In the genomic region with DNA sequence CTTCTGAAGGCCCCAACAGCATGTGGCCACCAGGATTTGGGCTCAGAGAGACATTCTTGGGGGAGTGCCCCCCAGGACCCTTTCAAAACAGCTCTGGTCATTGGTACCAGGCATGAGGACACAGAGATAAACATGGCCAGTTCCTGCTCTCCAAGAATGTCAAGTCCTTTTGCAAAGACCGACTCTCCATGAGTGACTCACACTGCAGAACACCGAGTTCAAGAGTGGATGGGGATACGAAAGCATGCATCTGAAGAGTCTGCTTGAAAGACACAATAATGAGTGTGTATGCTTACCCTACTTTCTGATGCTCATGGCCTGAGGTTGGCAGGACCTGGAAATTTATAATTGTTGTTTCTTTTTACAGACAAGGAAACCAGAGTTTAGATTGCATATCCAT, we compare ENCODE assay signal across 32 cellular contexts.
"Had no signal": no experiment of that assay in that cellular context is flagged by ENCODE, and none has a peak within 500 bp of the region (broad histone marks: within the 10 kb centered on the region; RNA-seq: fewer than 3 reads in every experiment).

No MANE protein-coding gene starts in this region.

- H3K27ac ChIP-seq: adrenal gland, brain microvascular endothelial cell, gastroesophageal sphincter, hepatocyte, spleen, tibial nerve, WERI-Rb-1 had no signal

- H3K27me3 ChIP-seq: adrenal gland, brain microvascular endothelial cell, gastroesophageal sphincter, hepatocyte, spleen, tibial nerve had no signal

- H3K9me3 Mint-ChIP-seq: activated CD4-positive, alpha-beta memory T cell treated with anti-CD3 and anti-CD28 coated beads for 36 hours; activated CD4-positive, alpha-beta T cell treated with anti-CD3 and anti-CD28 coated beads, Interleukin-2, amount 10 ng/mL, durations not matched to agents 24 days and 14 days; activated naive CD4-positive, alpha-beta T cell treated with anti-CD3 and anti-CD28 coated beads for 36 hours; activated naive CD8-positive, alpha-beta T cell treated with anti-CD3 and anti-CD28 coated beads for 36 hours; activated T-helper 1 cell treated with anti-CD3 and anti-CD28 coated beads, Interleukin-12 subunit alpha, Interleukin-12 subunit beta, Interleukin-2, Interleukin-4 antibody, amounts not matched to agents 30 ng/mL and 10 ng/mL and 1 ng/mL, durations not matched to agents 14 hours and 24 hours and 36 hours; T-helper 1 cell treated with Interleukin-12 subunit alpha and Interleukin-12 subunit beta and Interleukin-4 antibody, amounts not matched to agents 30 μg/mL and 1 μg/mL, for 36 hours had no signal

- H3K27ac Mint-ChIP-seq: activated CD4-positive, alpha-beta memory T cell treated with anti-CD3 and anti-CD28 coated beads for 36 hours; activated CD4-positive, alpha-beta T cell treated with anti-CD3 and anti-CD28 coated beads, Interleukin-2, amount 10 ng/mL, durations not matched to agents 24 days and 14 days; activated naive CD4-positive, alpha-beta T cell treated with anti-CD3 and anti-CD28 coated beads for 36 hours; activated naive CD8-positive, alpha-beta T cell treated with anti-CD3 and anti-CD28 coated beads for 36 hours; activated T-helper 1 cell treated with anti-CD3 and anti-CD28 coated beads, Interleukin-12 subunit alpha, Interleukin-12 subunit beta, Interleukin-2, Interleukin-4 antibody, amounts not matched to agents 30 ng/mL and 10 ng/mL and 1 ng/mL, durations not matched to agents 14 hours and 24 hours and 36 hours; memory B cell; T-helper 1 cell treated with Interleukin-12 subunit alpha and Interleukin-12 subunit beta and Interleukin-4 antibody, amounts not matched to agents 30 μg/mL and 1 μg/mL, for 36 hours had no signal

- H3K4me1 ChIP-seq: adrenal gland, spleen had no signal

- H3K36me3 ChIP-seq: adrenal gland, brain microvascular endothelial cell, gastroesophageal sphincter, spleen, tibial nerve, WERI-Rb-1 had no signal

- DNase-seq: activated CD4-positive, alpha-beta memory T cell treated with anti-CD3 and anti-CD28 coated beads for 36 hours; activated CD4-positive, alpha-beta T cell treated with anti-CD3 and anti-CD28 coated beads, Interleukin-2, amount 10 ng/mL, durations not matched to agents 24 days and 14 days; activated CD8-positive, alpha-beta memory T cell treated with anti-CD3 and anti-CD28 coated beads, Interleukin-2, amount 50 U/mL, for 4 hours; activated effector memory CD4-positive, alpha-beta T cell treated with anti-CD3 and anti-CD28 coated beads, Interleukin-2, amount 50 U/mL, for 16 hours; activated naive CD4-positive, alpha-beta T cell treated with anti-CD3 and anti-CD28 coated beads for 36 hours; activated naive CD8-positive, alpha-beta T cell treated with anti-CD3 and anti-CD28 coated beads for 36 hours; activated T-cell treated with anti-CD3 and anti-CD28 coated beads, Interleukin-2, amount 50 U/mL, for 1 hour; adrenal gland; aorta; brain microvascular endothelial cell; dermis blood vessel endothelial cell; effector CD4-positive, alpha-beta T cell; left cardiac atrium; midbrain; naive thymus-derived CD4-positive, alpha-beta T cell; right cardiac atrium; spleen; stimulated activated naive CD4-positive, alpha-beta T cell; T-helper 9 cell; WERI-Rb-1 had no signal

- H3K4me3 ChIP-seq: adrenal gland, gastroesophageal sphincter, hepatocyte, spleen, tibial nerve had no signal

- ATAC-seq: activated CD4-positive, CD25-positive, alpha-beta regulatory T cell treated with anti-CD3 and anti-CD28 coated beads, Interleukin-2, amount 50 U/mL, for 24 hours; gastroesophageal sphincter; naive thymus-derived CD4-positive, alpha-beta T cell had no signal

- H3K4me1 Mint-ChIP-seq: activated CD4-positive, alpha-beta T cell treated with anti-CD3 and anti-CD28 coated beads, Interleukin-2, amount 10 ng/mL, durations not matched to agents 24 days and 14 days; activated naive CD8-positive, alpha-beta T cell treated with anti-CD3 and anti-CD28 coated beads for 36 hours; central memory CD8-positive, alpha-beta T cell; memory B cell; naive thymus-derived CD4-positive, alpha-beta T cell had no signal

- H3K27me3 Mint-ChIP-seq: activated CD4-positive, alpha-beta memory T cell treated with anti-CD3 and anti-CD28 coated beads for 36 hours; activated CD4-positive, alpha-beta T cell treated with anti-CD3 and anti-CD28 coated beads, Interleukin-2, amount 10 ng/mL, durations not matched to agents 24 days and 14 days; activated naive CD8-positive, alpha-beta T cell treated with anti-CD3 and anti-CD28 coated beads for 36 hours; memory B cell had no signal

- H3K36me3 Mint-ChIP-seq: activated CD4-positive, alpha-beta memory T cell treated with anti-CD3 and anti-CD28 coated beads for 36 hours; activated naive CD8-positive, alpha-beta T cell treated with anti-CD3 and anti-CD28 coated beads for 36 hours; memory B cell; naive thymus-derived CD4-positive, alpha-beta T cell had no signal

- H3K4me3 Mint-ChIP-seq: activated CD4-positive, alpha-beta memory T cell treated with anti-CD3 and anti-CD28 coated beads for 36 hours; activated CD4-positive, alpha-beta T cell treated with anti-CD3 and anti-CD28 coated beads, Interleukin-2, amount 10 ng/mL, durations not matched to agents 24 days and 14 days; activated naive CD4-positive, alpha-beta T cell treated with anti-CD3 and anti-CD28 coated beads for 36 hours; activated naive CD8-positive, alpha-beta T cell treated with anti-CD3 and anti-CD28 coated beads for 36 hours; activated T-helper 1 cell treated with anti-CD3 and anti-CD28 coated beads, Interleukin-12 subunit alpha, Interleukin-12 subunit beta, Interleukin-2, Interleukin-4 antibody, amounts not matched to agents 30 ng/mL and 10 ng/mL and 1 ng/mL, durations not matched to agents 14 hours and 24 hours and 36 hours; central memory CD8-positive, alpha-beta T cell; memory B cell; naive thymus-derived CD4-positive, alpha-beta T cell; T-helper 1 cell treated with Interleukin-12 subunit alpha and Interleukin-12 subunit beta and Interleukin-4 antibody, amounts not matched to agents 30 μg/mL and 1 μg/mL, for 36 hours had no signal

- H2AFZ ChIP-seq: hepatocyte had no signal

- H3K9me3 ChIP-seq: adrenal gland, gastroesophageal sphincter, spleen had no signal

- H3K79me2 ChIP-seq: hepatocyte had no signal

- FAIRE-seq: colon, endometrium, keratinocyte, TTC549 had no signal

- H3K4me2 ChIP-seq: hepatocyte had no signal
